Comparison of ENCODE assay signal across 4 cellular contexts in the genomic region with DNA sequence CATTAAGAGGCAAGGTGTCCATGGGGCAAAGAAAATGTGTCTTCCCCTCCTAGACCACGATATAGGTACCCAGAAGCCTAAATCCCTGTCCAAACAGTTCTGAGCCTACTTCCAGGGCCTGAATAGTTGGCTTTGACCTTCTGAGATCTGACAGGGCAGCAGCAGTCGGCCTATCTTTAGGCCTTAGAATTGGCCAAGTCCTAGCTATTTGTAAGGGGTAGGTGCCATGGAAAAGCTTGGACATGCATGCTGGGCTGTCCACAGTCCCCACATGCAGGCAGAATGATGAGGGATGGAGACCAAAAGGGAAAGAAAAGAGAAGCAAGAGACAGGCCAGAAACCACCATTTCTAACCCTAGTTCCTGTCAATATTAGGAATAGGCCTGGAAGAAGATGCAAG.
"Had no signal": no experiment of that assay in that cellular context is flagged by ENCODE, and none has a peak within 500 bp of the region (broad histone marks: within the 10 kb centered on the region; RNA-seq: fewer than 3 reads in every experiment).

No MANE protein-coding gene starts in this region.

- H3K4me3 ChIP-seq: GM23338 had no signal

- DNase-seq: H9, HCEC 1CT, IMR-90 had no signal

- ATAC-seq: GM23338 had no signal
